22 cellular contexts compared by ENCODE assay signal in the genomic region with DNA sequence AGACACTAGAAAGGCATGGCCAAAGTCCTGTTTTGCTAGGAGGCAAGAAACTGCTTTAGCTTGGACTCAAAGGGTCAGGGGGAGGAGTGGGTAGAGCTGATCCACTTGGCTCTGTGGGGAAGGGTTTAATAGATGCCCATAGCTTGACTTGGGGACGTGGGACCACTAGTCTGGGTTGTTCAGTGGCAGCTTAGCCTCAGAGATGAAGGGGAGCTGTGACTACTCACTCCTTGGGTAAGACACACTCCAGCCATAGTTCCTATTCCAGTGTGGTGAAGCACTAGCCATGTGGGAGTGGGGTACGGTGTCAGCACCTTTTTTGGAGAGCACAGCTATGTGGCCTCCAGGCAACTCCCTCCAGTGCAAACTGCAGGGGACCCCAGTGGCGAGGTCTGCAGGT.
"Had no signal": no experiment of that assay in that cellular context is flagged by ENCODE, and none has a peak within 500 bp of the region (broad histone marks: within the 10 kb centered on the region; RNA-seq: fewer than 3 reads in every experiment).

No MANE protein-coding gene starts in this region.

- H3K27ac ChIP-seq: coronary artery, dorsolateral prefrontal cortex, esophagus squamous epithelium, gastrocnemius medialis, heart right ventricle, left lung, lower lobe of right lung had no signal

- DNase-seq: dermis blood vessel endothelial cell; dorsolateral prefrontal cortex; effector CD4-positive, alpha-beta T cell; effector memory CD4-positive, alpha-beta T cell; esophagus squamous epithelium; foreskin fibroblast; foreskin melanocyte; gastrocnemius medialis; glutamatergic neuron; head of caudate nucleus; heart right ventricle; hippocampal formation; left cardiac atrium; left lung; left ventricle myocardium superior; lower lobe of right lung; mammary epithelial cell; mesendoderm; midbrain; naive thymus-derived CD4-positive, alpha-beta T cell had no signal

- H3K27me3 ChIP-seq: esophagus squamous epithelium, gastrocnemius medialis had no signal

- H3K27ac Mint-ChIP-seq: memory B cell; naive thymus-derived CD4-positive, alpha-beta T cell had no signal

- ATAC-seq: gastrocnemius medialis; heart right ventricle; left cardiac atrium; left lung; left ventricle myocardium superior; lower lobe of right lung; naive thymus-derived CD4-positive, alpha-beta T cell had no signal

- H3K4me3 Mint-ChIP-seq: memory B cell; naive thymus-derived CD4-positive, alpha-beta T cell had no signal

- H3K27me3 Mint-ChIP-seq: memory B cell had no signal

- H3K4me1 Mint-ChIP-seq: naive thymus-derived CD4-positive, alpha-beta T cell had no signal

- H3K36me3 ChIP-seq: esophagus squamous epithelium, gastrocnemius medialis, heart right ventricle, left lung, lower lobe of right lung had no signal

- H3K4me1 ChIP-seq: esophagus squamous epithelium, gastrocnemius medialis, heart right ventricle, left lung, lower lobe of right lung had no signal

- H3K4me3 ChIP-seq: coronary artery, dorsolateral prefrontal cortex, esophagus squamous epithelium, gastrocnemius medialis, heart right ventricle, left lung, lower lobe of right lung had no signal
